Comparison of ENCODE assay signal across 8 cellular contexts in genomic region chr4:82798168-82799005, GRCh38. TPM values are rescaled to one million over a fixed set of nuclear protein-coding genes. Genes with fewer than 3 reads are reported as not detected.
DNase-seq lines count a peak whose midpoint lies in the region; ATAC-seq and TF ChIP-seq lines count a peak whose summit lies in the region.

SCD5 (minus strand) TSS chr4:82798796; CDS start chr4:82798537, 259 bp downstream.

- H3K9me3 ChIP-seq in ES-I3 (ENCODE audit: control insufficient read depth, insufficient read depth, low read length): no peaks in the 10 kb centered on the region

- peak within 1 kb of the TSS; percentile 88 for H2AFZ ChIP-seq in GM23338

- H3K36me3 ChIP-seq in ES-I3 (ENCODE audit: insufficient read depth, low read length): no peaks in the 10 kb centered on the region
- H3K36me3 ChIP-seq in GM23338 (ENCODE audit: insufficient read depth): no peaks in the 10 kb centered on the region

- H3K27me3 Mint-ChIP-seq in GM23338 (ENCODE audit: insufficient read depth, low read depth, poor library complexity) (peaks cover 80% of the 10 kb centered on the region), T-cell (peaks cover 35 to 50% of the 10 kb centered on the region in 2 donors)

- no peak within 1 kb of the TSS for H3K27ac Mint-ChIP-seq in GM23338
- no peak within 1 kb of the TSS for H3K27ac Mint-ChIP-seq in T-cell

- peaks cover 4% of the 10 kb centered on the region; the same call in 1 of the 2 replicates for H3K4me1 ChIP-seq in ES-I3 (ENCODE audit: insufficient read depth, low read length)
- H3K4me1 ChIP-seq in GM23338 (ENCODE audit: insufficient read depth): peaks cover 18% of the 10 kb centered on the region

- peaks cover 5% of the 10 kb centered on the region; the same call in 2 of the 3 replicates for H3K9me3 Mint-ChIP-seq in GM23338
- no peaks in the 10 kb centered on the region for H3K9me3 Mint-ChIP-seq in T-cell

- H3K4me1 Mint-ChIP-seq in GM23338: peaks cover 26% of the 10 kb centered on the region
- H3K4me1 Mint-ChIP-seq in T-cell: peaks cover 6 to 20% (median 16%) of the 10 kb centered on the region in 3 donors

- CTCF ChIA-PET in T-cell (lab: Charles Lee): interaction anchor here (0.6 to 1.0 kb wide), 2 partner anchors 312 to 672 kb away, joined by 3 read pairs; no protein-coding TSS in a partner anchor

- H3K27me3 ChIP-seq in GM23338 (ENCODE audit: insufficient read depth): peaks cover 100% of the 10 kb centered on the region

- in situ Hi-C loops in astrocyte of the spinal cord (cut with HindIII; ENCODE audit: low sequenced_read_pairs): no loop called here

- peak within 1 kb of the TSS; percentile 84 for H3K4me3 ChIP-seq in GM23338
- H3K4me3 ChIP-seq in astrocyte of the spinal cord (ENCODE audit: low read depth, low read length): peak within 1 kb of the TSS; percentile 71

- DNase-seq in GM23338 (ENCODE audit: low spot score) (peak; percentile 87), Kasumi-1 (lab: John Stamatoyannopoulos, UW) (peak; percentile 71 to 80), T-cell (peak in 29 of 34 experiments; percentile 4 to 60 (median 32)), astrocyte of the spinal cord (ENCODE audit: low read depth, low spot score) (peak; percentile 89), hippocampal formation (lab: John Stamatoyannopoulos, UW) (peak; percentile 87 to 91), renal cortical epithelial cell (ENCODE audit: low read depth) (no peak), HPDE6-E6E7 (ENCODE audit: extremely low spot score) (no peak)

- H3F3A ChIP-seq in GM23338 (replicated peaks; ENCODE audit: low read depth): peaks cover 6% of the 10 kb centered on the region; the same call in 1 of the 2 replicates

- TF ChIP-seq CTCF in GM23338 (conservative IDR thresholded peaks at IDR 0.05; ENCODE audit: low read depth in 2 of 2) (no peak), astrocyte of the spinal cord (IDR thresholded peaks at IDR 0.05; ENCODE audit: low read depth, low read length) (no peak)

- peak within 1 kb of the TSS; percentile 80 for H3K4me3 Mint-ChIP-seq in GM23338
- peak within 1 kb of the TSS; percentile 76 to 78 (median 77) for H3K4me3 Mint-ChIP-seq in T-cell

- POLR2A ChIA-PET in T-cell (lab: Charles Lee): interaction anchor here (0.5 to 1.0 kb wide), 6 partner anchors 12 to 704 kb away, joined by 3 to 8 read pairs (median 3); partner anchors contain the start of genes COPS4 (in 1 of the 2) and THAP9 (in 1 of the 2)

- no peaks in the 10 kb centered on the region for H3K79me2 ChIP-seq in GM23338 (replicated peaks; ENCODE audit: insufficient read depth)

- H3K9ac ChIP-seq in ES-I3 (ENCODE audit: low read depth, low read length): peak within 1 kb of the TSS; percentile 69

- H3K4me2 ChIP-seq in GM23338: peak within 1 kb of the TSS; percentile 94

- H3K36me3 Mint-ChIP-seq in GM23338 (ENCODE audit: low read depth) (0 out of 3 replicates have a peak, but pooled peaks cover 3% of the 10 kb centered on the region), T-cell (no peaks in the 10 kb centered on the region)

- H4K20me1 ChIP-seq in GM23338 (replicated peaks; ENCODE audit: insufficient read depth): peaks cover 17% of the 10 kb centered on the region

- no peak within 1 kb of the TSS for H3K27ac ChIP-seq in GM23338 (ENCODE audit: low read depth)

- H3K9me2 ChIP-seq in GM23338 (ENCODE audit: insufficient read depth): no peaks in the 10 kb centered on the region

- ATAC-seq in GM23338 (peak; percentile 77), T-cell (replicated peaks in 1 of 4) (peak; percentile 88 to 92 (median 89))

TF ChIP-seq in GM23338, 12 proteins besides CTCF, POLR2A, EP300 and RAD21:
- no peak for TF ChIP-seq ZNF114 (CRISPR knock-in tag; IDR thresholded peaks at IDR 0.05)
- TF ChIP-seq EZH2 (IDR thresholded peaks at IDR 0.05; ENCODE audit: low read depth, unreplicated experiment): peak; percentile 40
- TF ChIP-seq NANOG (IDR thresholded peaks at IDR 0.05; ENCODE audit: borderline replicate concordance): no peak
TF ChIP-seq in GM23338: peak in this region for 1.

RNA-seq across cellular contexts. Expression of gene SCD5, which starts in this region (rescaled TPM):
- 1.5 and 1.6 TPM in 2 replicates for total RNA-seq in GM23338 (2014; rRNA removed; shearing (Covaris generic))
- 0.79 and 0.85 TPM in 2 replicates for polyA plus RNA-seq in GM23338 (2016; fragmentation: Nextera tagmentation; extraction: Ambion mirVana)
- total RNA-seq in T-cell (1 to 10 TPM in 4 of 5 donors, under 1 TPM in 1; 0.72 to 2.0 (median 1.3) TPM), renal cortical epithelial cell (57.4 and 84.9 TPM in 2 replicates)

Comparison
In these comparisons a context has a peak if more than half of its experiments do, and no peak if none do; other contexts are left out.
1. RNA of gene SCD5 (total RNA-seq): 57.4 to 84.9 TPM in renal cortical epithelial cell; 1.5 to 1.6 TPM in GM23338 and 0.72 to 2.0 TPM in T-cell; every median in the first group is over 10 times any median in the second.
2. DNase-seq: peak in GM23338 (single experiment), Kasumi-1 (2 of 2), T-cell (29 of 34), astrocyte of the spinal cord (single experiment) and hippocampal formation (2 of 2); none in renal cortical epithelial cell (single experiment) and HPDE6-E6E7 (single experiment).